ENCODE assay signal across 12 cellular contexts in the genomic region with DNA sequence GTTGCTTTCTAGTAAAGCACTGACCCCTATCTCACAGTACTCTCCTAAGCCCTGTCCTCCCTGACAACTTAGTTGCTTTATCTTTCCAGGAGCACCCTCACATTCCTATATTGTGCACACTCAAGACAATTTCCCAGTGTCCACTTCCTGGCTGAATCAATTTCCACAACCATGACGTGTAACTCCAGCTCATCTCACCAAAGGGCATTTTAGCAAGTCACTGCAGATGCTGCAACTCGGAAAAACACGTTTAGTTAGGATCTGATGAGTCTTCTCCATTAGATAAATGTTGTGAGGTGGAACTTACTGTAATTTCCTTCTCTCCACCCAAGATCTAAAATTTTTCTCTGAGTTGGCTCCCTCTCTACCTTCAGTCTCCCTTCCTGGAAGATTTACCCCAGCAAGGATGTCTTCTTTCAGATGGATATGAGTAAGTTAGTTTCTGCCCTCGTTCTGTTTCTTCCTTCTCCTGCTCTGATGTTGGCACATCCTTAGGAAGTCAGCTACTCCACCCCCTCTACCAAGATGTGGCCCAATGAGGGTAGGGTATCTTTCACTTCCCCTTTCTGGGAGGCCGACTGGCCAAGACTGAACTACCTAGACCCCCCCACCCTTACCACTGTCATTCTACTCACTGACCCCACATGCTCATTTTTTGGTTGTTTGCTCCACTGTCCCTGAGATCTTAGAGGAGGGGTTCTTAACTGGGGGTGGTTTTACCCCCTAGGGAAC. TPM values are rescaled to one million over a fixed set of nuclear protein-coding genes. Genes with fewer than 3 reads are reported as not detected.
DNase-seq lines count a peak whose midpoint lies in the region; ATAC-seq and TF ChIP-seq lines count a peak whose summit lies in the region.
"Had no signal": no experiment of that assay in that cellular context is flagged by ENCODE, and none has a peak within 500 bp of the region (broad histone marks: within the 10 kb centered on the region; RNA-seq: fewer than 3 reads in every experiment).

No MANE protein-coding gene starts in this region.

- DNase-seq in left ventricle myocardium superior: no peak
- DNase-seq in right atrium auricular region (ENCODE audit: low spot score): no peak
- DNase-seq in RPMI8226: peak; percentile 9
- DNase-seq in epithelial cell of prostate (ENCODE audit: low read depth, low spot score): no peak
- no peak for DNase-seq in NCI-H1417 (lab: John Stamatoyannopoulos, UW)
- DNase-seq: NCI-H345, pancreas, testis had no signal

- H3K4me1 ChIP-seq in right atrium auricular region: no peaks in the 10 kb centered on the region
- H3K4me1 ChIP-seq: esophagus muscularis mucosa, pancreas, testis had no signal

- no peaks in the 10 kb centered on the region for H3K36me3 ChIP-seq in right atrium auricular region
- H3K36me3 ChIP-seq: esophagus muscularis mucosa, pancreas had no signal

- ATAC-seq in left ventricle myocardium superior: peak; percentile 40
- no peak for ATAC-seq in GM18520 (IDR thresholded peaks at IDR 0.05; ENCODE audit: unreplicated experiment)
- no peak for ATAC-seq in HG02981 (IDR thresholded peaks at IDR 0.05; ENCODE audit: unreplicated experiment)
- ATAC-seq in GM21717 (IDR thresholded peaks at IDR 0.05; ENCODE audit: unreplicated experiment): no peak

- H3K9me3 ChIP-seq in right atrium auricular region: peaks cover 0 to 4% of the 10 kb centered on the region in 2 donors
- H3K9me3 ChIP-seq: esophagus muscularis mucosa, pancreas, testis had no signal

- H3K27ac ChIP-seq in right atrium auricular region: no peak overlapping the region
- H3K27ac ChIP-seq in epithelial cell of prostate: peak overlapping the region; percentile 82
- H3K27ac ChIP-seq: esophagus muscularis mucosa, pancreas, testis had no signal

- intact Hi-C loops in left ventricle myocardium superior (cut with micrococcal nuclease): no loop called here

- no peak overlapping the region for H3K4me3 ChIP-seq in right atrium auricular region
- H3K4me3 ChIP-seq: esophagus muscularis mucosa, pancreas, testis had no signal

- TF ChIP-seq CTCF in right atrium auricular region (IDR thresholded peaks at IDR 0.05): no peak

- no peaks in the 10 kb centered on the region for H3K27me3 ChIP-seq in right atrium auricular region
- H3K27me3 ChIP-seq: esophagus muscularis mucosa, testis had no signal

RNA-seq across cellular contexts. Expression of a gene that starts 28.7 kb away (rescaled TPM):
- total RNA-seq in left ventricle myocardium superior (17.2 TPM), right atrium auricular region (10 to 100 TPM; 14.5 to 29.8 TPM)
